Comparison of ENCODE assay signal across 8 cellular contexts in genomic region chr12:54383041-54383609, GRCh38. TPM values are rescaled to one million over a fixed set of nuclear protein-coding genes. Genes with fewer than 3 reads are reported as not detected.
DNase-seq lines count a peak whose midpoint lies in the region; ATAC-seq and TF ChIP-seq lines count a peak whose summit lies in the region.

No MANE protein-coding gene starts in this region.

- H3K9me2 ChIP-seq in HCT116 (ENCODE audit: insufficient read depth): no peaks in the 10 kb centered on the region

- H3K4me1 ChIP-seq in HCT116 (ENCODE audit: control insufficient read depth in 1 of 2, insufficient read depth in 2 of 2, low read length in 2 of 2) (peaks cover 18 to 59% of the 10 kb centered on the region in 2 experiments), prostate gland (replicated peaks) (peaks cover 12% of the 10 kb centered on the region)

- H2AFZ ChIP-seq in HCT116 (ENCODE audit: low read depth, low read length, poor library complexity, severe bottlenecking): no peak overlapping the region

- H3K9me3 ChIP-seq in HCT116 (ENCODE audit: control insufficient read depth in 1 of 2, insufficient read depth in 1 of 2, low read depth in 1 of 2, low read length in 2 of 2) (no peaks in the 10 kb centered on the region), WERI-Rb-1 (ENCODE audit: severe bottlenecking) (no peaks in the 10 kb centered on the region), prostate gland (no peaks in the 10 kb centered on the region)

- TF ChIP-seq POLR2A in HCT116 (IDR thresholded peaks at IDR 0.05; ENCODE audit: borderline replicate concordance, extremely low read depth, insufficient read depth, insufficient read length) (no peak), prostate gland (IDR thresholded peaks at IDR 0.05) (no peak)

- H3K27ac ChIP-seq in HCT116 (ENCODE audit: low read depth, low read length) (no peak overlapping the region), WERI-Rb-1 (peak overlapping the region; percentile 99), prostate gland (no peak overlapping the region)

- RAD21 ChIA-PET in HCT116 (lab: Charles Lee; ENCODE audit: low non-redundant PET in 1 of 2, low total read pairs in 2 of 2, uncharacterized antibody in 2 of 2, unreplicated experiment in 2 of 2): interaction anchor here in 1 of 2 experiments (0.6 kb wide), 1 partner anchor 163 kb away, joined by 4 read pairs; no protein-coding TSS in a partner anchor

- intact Hi-C loops in HCT116 (cut with micrococcal nuclease): no loop called here
- intact Hi-C loops in prostate gland (cut with DNase I): no loop called here

- H3K27me3 ChIP-seq in HCT116 (ENCODE audit: insufficient read depth, low read length) (no peaks in the 10 kb centered on the region), WERI-Rb-1 (ENCODE audit: insufficient read depth, low read depth, severe bottlenecking) (no peaks in the 10 kb centered on the region), prostate gland (replicated peaks; ENCODE audit: insufficient read depth) (no peaks in the 10 kb centered on the region)

- no peak overlapping the region for H3K9ac ChIP-seq in HCT116 (ENCODE audit: low read length)

- H3K79me2 ChIP-seq in HCT116 (ENCODE audit: insufficient read depth, low read length): peaks cover 5% of the 10 kb centered on the region; the same call in 1 of the 2 replicates

- H3K36me3 ChIP-seq in HCT116 (ENCODE audit: control insufficient read depth in 1 of 2, insufficient read depth in 2 of 2, low read length in 2 of 2) (no peaks in the 10 kb centered on the region), WERI-Rb-1 (peaks cover 80% of the 10 kb centered on the region), prostate gland (no peaks in the 10 kb centered on the region)

- peak overlapping the region; percentile 26; the same call in 1 of the 2 replicates for H3K4me2 ChIP-seq in HCT116 (ENCODE audit: low read length)

- POLR2A ChIA-PET in AG04449 (lab: Yijun Ruan, JAX) (interaction anchor here (0.6 to 1.0 kb wide), 2 partner anchors 14 to 15 kb away, joined by 3 read pairs; no protein-coding TSS in a partner anchor), HCT116 (lab: Charles Lee) (no interaction called here)

- no peak for TF ChIP-seq CTCF in AG04449 (IDR thresholded peaks at IDR 0.05; ENCODE audit: insufficient read depth, low read length, missing control alignments)
- no peak for TF ChIP-seq CTCF in HCT116 (IDR thresholded peaks at IDR 0.05 in 2 of 3, conservative IDR thresholded peaks at IDR 0.05 in 1 of 3; ENCODE audit: borderline replicate concordance in 1 of 3, insufficient read depth in 1 of 3, low read depth in 2 of 3, low read length in 2 of 3)
- TF ChIP-seq CTCF in WERI-Rb-1 (IDR thresholded peaks at IDR 0.05; ENCODE audit: low read depth, low read length): no peak
- TF ChIP-seq CTCF in prostate gland (IDR thresholded peaks at IDR 0.05): no peak

- H4K20me1 ChIP-seq in HCT116 (ENCODE audit: insufficient read depth): no peaks in the 10 kb centered on the region

- TF ChIP-seq RAD21 in HCT116 (IDR thresholded peaks at IDR 0.05; ENCODE audit: low read depth): no peak

- DNase-seq in AG04449 (ENCODE audit: low read depth, low spot score) (peak; percentile 54), HCT116 (ENCODE audit: low read depth, low spot score) (no peak), WERI-Rb-1 (no peak), kidney glomerular epithelial cell (lab: John Stamatoyannopoulos, UW) (peak; percentile 43), NCI-H82 treated with DMSO at 0.1 percent for 48 hours (lab: John Stamatoyannopoulos, UW; ENCODE audit: unreplicated experiment) (no peak), NCI-H2029 treated with DMSO at 0.1 percent for 48 hours (lab: John Stamatoyannopoulos, UW) (no peak), prostate gland (ENCODE audit: low spot score) (no peak)

- CTCF ChIA-PET in AG04449 (lab: Yijun Ruan, JAX) (interaction anchor here (1.0 to 11.2 kb wide), 12 partner anchors 9 to 398 kb away, joined by 3 to 333 read pairs (median 67); partner anchors contain the start of genes HOXC10 and ITGA5), HCT116 (lab: Charles Lee) (interaction anchor here (0.6 to 5.5 kb wide), 7 partner anchors 10 to 131 kb away, joined by 3 to 51 read pairs (median 4); no protein-coding TSS in a partner anchor)

- ATAC-seq in HCT116: no peak
- ATAC-seq in HG02852 (IDR thresholded peaks at IDR 0.05; ENCODE audit: unreplicated experiment): no peak

- 81% methylated on average over 3 of the region's 3 CpGs for WGBS in prostate gland

- H3K4me3 ChIP-seq in AG04449 (ENCODE audit: low read depth, low read length) (no peak overlapping the region), HCT116 (replicated peaks in 1 of 2; ENCODE audit: low read depth in 1 of 2, low read length in 2 of 2) (no peak overlapping the region), WERI-Rb-1 (ENCODE audit: low read depth, low read length) (no peak overlapping the region), prostate gland (no peak overlapping the region)

- BruUV-seq in HCT116 (replicated peaks; lab: Mats Ljungman, UMichigan): no TSS peak

TF ChIP-seq in HCT116, 20 proteins besides CTCF, POLR2A, EP300 and RAD21:
- TF ChIP-seq ELF1 (IDR thresholded peaks at IDR 0.05; ENCODE audit: borderline replicate concordance, low read depth) (no peak), ZFX (IDR thresholded peaks at IDR 0.05) (no peak), SIN3A (IDR thresholded peaks at IDR 0.05; ENCODE audit: low read depth) (no peak), CEBPB (IDR thresholded peaks at IDR 0.05; ENCODE audit: low read depth) (no peak), FOSL1 (IDR thresholded peaks at IDR 0.05; ENCODE audit: low read depth) (no peak), TCF7L2 (IDR thresholded peaks at IDR 0.05; ENCODE audit: borderline replicate concordance, extremely low read depth, insufficient read depth, insufficient read length) (no peak), MAX (IDR thresholded peaks at IDR 0.05) (no peak), EZH2 (IDR thresholded peaks at IDR 0.05) (no peak), ZBTB33 (IDR thresholded peaks at IDR 0.05; ENCODE audit: extremely low read depth, insufficient replicate concordance, low read length) (no peak), JUND (IDR thresholded peaks at IDR 0.05) (no peak), POLR2AphosphoS5 (IDR thresholded peaks at IDR 0.05; ENCODE audit: low read depth, low read length) (no peak), YY1 (IDR thresholded peaks at IDR 0.05; ENCODE audit: extremely low read depth, insufficient replicate concordance, low read depth, low read length) (no peak), SP1 (IDR thresholded peaks at IDR 0.05; ENCODE audit: low read depth) (no peak), SRF (IDR thresholded peaks at IDR 0.05; ENCODE audit: low read depth) (no peak), EZH2phosphoT487 (IDR thresholded peaks at IDR 0.05; ENCODE audit: borderline replicate concordance) (no peak), EGR1 (IDR thresholded peaks at IDR 0.05; ENCODE audit: low read depth) (no peak), ZNF274 (IDR thresholded peaks at IDR 0.05; ENCODE audit: low read depth, low read length) (no peak), CBX3 (IDR thresholded peaks at IDR 0.05; ENCODE audit: low read depth) (no peak)

RNA-seq across cellular contexts. Expression of gene ZNF385A, which starts 1.4 kb away (rescaled TPM):
- total RNA-seq in HCT116 (2021; ENCODE audit: unreplicated experiment): 34.7 TPM
- polyA plus RNA-seq in HCT116 (2012): 32.1 and 34.1 TPM in 2 replicates
- 10 to 100 TPM; 29.4 to 42.4 TPM for total RNA-seq in prostate gland

RNA-seq across cellular contexts. Expression of gene GPR84, which starts 18.8 kb away (rescaled TPM):
- total RNA-seq in HCT116 (2021; ENCODE audit: unreplicated experiment) (not detected), prostate gland (under 1 TPM in 1 of 2 donors, not detected in 1; 0.97 TPM)
- 0.05 and 0.17 TPM in 2 replicates for polyA plus RNA-seq in HCT116 (2012)

RNA-seq across cellular contexts. Expression of gene ITGA5, which starts 35.9 kb away (rescaled TPM):
- total RNA-seq in HCT116 (2021; ENCODE audit: unreplicated experiment): 49.7 TPM
- 58.3 and 64.0 TPM in 2 replicates for polyA plus RNA-seq in HCT116 (2012)
- total RNA-seq in prostate gland: 10 to 100 TPM; 44.2 to 99.4 TPM

RNA-seq across cellular contexts. Expression of gene COPZ1, which starts 58.2 kb away (rescaled TPM):
- 191 TPM for total RNA-seq in HCT116 (2021; ENCODE audit: unreplicated experiment)
- 169 and 175 TPM in 2 replicates for polyA plus RNA-seq in HCT116 (2012)
- 100 to 1,000 TPM in 1 of 2 donors, 10 to 100 TPM in 1; 83.1 to 192 TPM for total RNA-seq in prostate gland

Comparison
In these comparisons a context has a peak if more than half of its experiments do, and no peak if none do; other contexts are left out.
1. DNase-seq: peak in AG04449 (single experiment) and kidney glomerular epithelial cell (single experiment); none in HCT116 (single experiment), WERI-Rb-1 (single experiment), NCI-H82 treated with DMSO at 0.1 percent for 48 hours (single experiment), NCI-H2029 treated with DMSO at 0.1 percent for 48 hours (single experiment) and prostate gland (single experiment).